Comparison of ENCODE assay signal across 9 cellular contexts in genomic region chr1:229452956-229453801, GRCh38. TPM values are rescaled to one million over a fixed set of nuclear protein-coding genes. Genes with fewer than 3 reads are reported as not detected.
DNase-seq lines count a peak whose midpoint lies in the region; ATAC-seq and TF ChIP-seq lines count a peak whose summit lies in the region.
"Had no signal": no experiment of that assay in that cellular context is flagged by ENCODE, and none has a peak within 500 bp of the region (broad histone marks: within the 10 kb centered on the region; RNA-seq: fewer than 3 reads in every experiment).

No MANE protein-coding gene starts in this region.

- TF ChIP-seq POLR2A in testis (IDR thresholded peaks at IDR 0.05) = no peak

- 86% methylated on average over 5 of the region's 5 CpGs for WGBS in testis, 2 donors

- peak; percentile 66 for ATAC-seq in left colon
- ATAC-seq in omental fat pad (ENCODE audit: low FRiP score) = no peak

- POLR2A ChIA-PET in BJ (lab: Charles Lee) (no interaction called here), HEK293 (lab: Yijun Ruan, JAX) (interaction anchor here (0.7 kb wide), 1 partner anchor 122 kb away, joined by 3 read pairs; no protein-coding TSS in a partner anchor)

- intact Hi-C loops in left colon (cut with DNase I, micrococcal nuclease) (no loop called here), testis (cut with DNase I; ENCODE audit: low total_unique reads) (no loop called here)

- H3K27ac ChIP-seq in HEK293 (ENCODE audit: extremely low read depth, low read depth, low read length) (no peak overlapping the region), testis (no peak overlapping the region)

- CTCF ChIA-PET in BJ (lab: Yijun Ruan, JAX) = interaction anchor here (1.0 to 2.0 kb wide), 2 partner anchors 20 to 194 kb away, joined by 3 to 13 read pairs; no protein-coding TSS in a partner anchor
- CTCF ChIA-PET in HEK293 (lab: Yijun Ruan, JAX) = interaction anchor here (0.8 to 4.0 kb wide), 11 partner anchors 9 to 789 kb away, joined by 3 to 20 read pairs (median 5); partner anchors contain the start of gene CCSAP

- TF ChIP-seq CTCF in BJ (IDR thresholded peaks at IDR 0.05; ENCODE audit: insufficient read depth, low read depth, low read length) = peak; percentile 54
- peak; percentile 75 for TF ChIP-seq CTCF in HEK293 (tag by site-specific recombination; IDR thresholded peaks at IDR 0.05)
- TF ChIP-seq CTCF in testis (IDR thresholded peaks at IDR 0.05) = no peak
- TF ChIP-seq CTCF in omental fat pad (IDR thresholded peaks at IDR 0.05) = no peak

- H3K4me3 ChIP-seq in BJ (ENCODE audit: low read depth, low read length) (no peak overlapping the region), HEK293 (ENCODE audit: low read depth, low read length) (no peak overlapping the region), testis (no peak overlapping the region)

- DNase-seq in BJ (ENCODE audit: low read depth) (no peak), SW480 (ENCODE audit: low spot score) (peak; percentile 11), left colon (no peak), SW 1271 (lab: John Stamatoyannopoulos, UW) (no peak), testis (no peak), omental fat pad (ENCODE audit: low spot score) (no peak)
- no peak for DNase-seq in stimulated activated CD8-positive, alpha-beta memory T cell treated with anti-CD3 and anti-CD28 coated beads, Interleukin-4, amount 100 ng/mL, for 48 hours

- H3K4me1 ChIP-seq in HEK293 (ENCODE audit: control insufficient read depth, insufficient read depth, low read length) (no peaks in the 10 kb centered on the region), testis (no peaks in the 10 kb centered on the region)

- H3K9me3 ChIP-seq in HEK293 (ENCODE audit: control insufficient read depth, insufficient read depth, low read depth, low read length) (no peaks in the 10 kb centered on the region), testis (no peaks in the 10 kb centered on the region)

- H3K36me3 ChIP-seq in BJ (ENCODE audit: control insufficient read depth, insufficient read depth, low read length) (peaks cover 6% of the 10 kb centered on the region; the same call in 1 of the 2 replicates), HEK293 (ENCODE audit: control insufficient read depth in 2 of 2, insufficient read depth in 1 of 2, low read length in 2 of 2) (peaks cover 67 to 83% of the 10 kb centered on the region in 2 experiments), testis (ENCODE audit: low read depth, missing control alignments) (no peaks in the 10 kb centered on the region)

- H3K27me3 ChIP-seq in BJ (ENCODE audit: control insufficient read depth, insufficient read depth, low read length) (no peaks in the 10 kb centered on the region), testis (no peaks in the 10 kb centered on the region)

TF ChIP-seq in HEK293, 187 proteins besides CTCF, POLR2A, EP300 and RAD21:
- TF ChIP-seq ZNF426 (tag by site-specific recombination; IDR thresholded peaks at IDR 0.05) = no peak
- no peak for TF ChIP-seq ZNF112 (tag by site-specific recombination; IDR thresholded peaks at IDR 0.05)
- no peak for TF ChIP-seq ZNF311 (tag by site-specific recombination; IDR thresholded peaks at IDR 0.05; ENCODE audit: borderline replicate concordance)
- TF ChIP-seq HOXC10 (CRISPR knock-in tag; IDR thresholded peaks at IDR 0.05) = no peak
- TF ChIP-seq PBX3 (CRISPR knock-in tag; IDR thresholded peaks at IDR 0.05) = no peak
- peak; percentile 87 for TF ChIP-seq ZNF121 (tag by site-specific recombination; IDR thresholded peaks at IDR 0.05)
- no peak for TF ChIP-seq ZNF138 (tag by site-specific recombination; IDR thresholded peaks at IDR 0.05; ENCODE audit: borderline replicate concordance)
- TF ChIP-seq ZSCAN23 (tag by site-specific recombination; IDR thresholded peaks at IDR 0.05) = no peak
- no peak for TF ChIP-seq MZF1 (tag by site-specific recombination; IDR thresholded peaks at IDR 0.05; ENCODE audit: borderline replicate concordance)

RNA-seq across cellular contexts. Expression of gene ACTA1, which starts 19.3 kb away (rescaled TPM):
- 0.10 and 0.11 TPM in 2 replicates for polyA plus RNA-seq in BJ (2011; rRNA removed)
- polyA minus RNA-seq in BJ (2011; rRNA and poly(A)+ RNA removed) = not detected in 2 replicates
- not detected for total RNA-seq in left colon
- 1 to 10 TPM in 1 of 2 donors, under 1 TPM in 1; 0.94 to 1.2 TPM for total RNA-seq in testis
- polyA plus RNA-seq in testis (ENCODE audit: insufficient read depth, low read depth, low replicate concordance) = 136 TPM
- total RNA-seq in omental fat pad = under 1 TPM in 1 of 4 donors, not detected in 3; 0.56 TPM
- total RNA-seq: mononuclear cell had no signal

RNA-seq across cellular contexts. Expression of gene NUP133, which starts 55.0 kb away (rescaled TPM):
- polyA plus RNA-seq in BJ (2011; rRNA removed) = 20.8 and 28.4 TPM in 2 replicates
- polyA minus RNA-seq in BJ (2011; rRNA and poly(A)+ RNA removed) = 15.3 and 17.3 TPM in 2 replicates
- 10 to 100 TPM; 18.5 to 23.0 TPM for total RNA-seq in left colon
- 10 to 100 TPM; 46.5 to 60.9 TPM for total RNA-seq in testis
- 26.5 TPM for polyA plus RNA-seq in testis (ENCODE audit: insufficient read depth, low read depth, low replicate concordance)
- total RNA-seq in omental fat pad = 10 to 100 TPM; 18.6 to 40.5 (median 24.6) TPM

Comparison
In these comparisons a context has a peak if more than half of its experiments do, and no peak if none do; other contexts are left out.
1. CTCF ChIP-seq: peak in BJ (single experiment) and HEK293 (single experiment); none in testis (0 of 3) and omental fat pad (0 of 3).